Comparison of ENCODE assay signal across 8 cellular contexts in genomic region chr6:100078509-100078908, GRCh38.
DNase-seq lines count a peak whose midpoint lies in the region; ATAC-seq and TF ChIP-seq lines count a peak whose summit lies in the region.

No MANE protein-coding gene starts in this region.

- POLR2A ChIA-PET in HEK293 (lab: Yijun Ruan, JAX), result no interaction called here

- 39% methylated on average over 5 of the region's 5 CpGs for WGBS in liver
- 44% methylated on average over 5 of the region's 5 CpGs for WGBS in right cardiac atrium

- TF ChIP-seq CTCF in HEK293 (tag by site-specific recombination; IDR thresholded peaks at IDR 0.05) (peak; percentile 44), WERI-Rb-1 (IDR thresholded peaks at IDR 0.05; ENCODE audit: low read depth, low read length) (peak; percentile 55), liver (IDR thresholded peaks at IDR 0.05; ENCODE audit: low read depth, low read length, missing input control) (peak; percentile 12)

- H3K9ac ChIP-seq in liver (ENCODE audit: low read depth in 1 of 2, low read length in 2 of 2), result no peak overlapping the region

- H3K9me3 ChIP-seq in HEK293 (ENCODE audit: control insufficient read depth, insufficient read depth, low read depth, low read length), result no peaks in the 10 kb centered on the region
- H3K9me3 ChIP-seq in WERI-Rb-1 (ENCODE audit: severe bottlenecking), result no peaks in the 10 kb centered on the region
- no peaks in the 10 kb centered on the region for H3K9me3 ChIP-seq in liver (ENCODE audit: control insufficient read depth in 4 of 4, low read length in 3 of 4)
- H3K9me3 ChIP-seq in right cardiac atrium (ENCODE audit: control insufficient read depth, low read length), result no peaks in the 10 kb centered on the region

- H3K4me1 ChIP-seq in HEK293 (ENCODE audit: control insufficient read depth, insufficient read depth, low read length), result no peaks in the 10 kb centered on the region
- no peaks in the 10 kb centered on the region for H3K4me1 ChIP-seq in liver (ENCODE audit: control insufficient read depth in 4 of 4, insufficient read depth in 4 of 4, low read length in 3 of 4)
- no peaks in the 10 kb centered on the region for H3K4me1 ChIP-seq in right cardiac atrium (ENCODE audit: control insufficient read depth, insufficient read depth, low read length)

- CTCF ChIA-PET in HEK293 (lab: Yijun Ruan, JAX), result interaction anchor here (0.6 to 5.0 kb wide), 8 partner anchors 9 to 641 kb away, joined by 3 to 31 read pairs (median 4); no protein-coding TSS in a partner anchor

- no peak overlapping the region for H3K27ac ChIP-seq in HEK293 (ENCODE audit: extremely low read depth, low read depth, low read length)
- no peak overlapping the region for H3K27ac ChIP-seq in WERI-Rb-1
- no peak overlapping the region for H3K27ac ChIP-seq in liver (ENCODE audit: low read depth in 1 of 2, low read length in 2 of 2)
- H3K27ac ChIP-seq in right cardiac atrium (ENCODE audit: low read length), result no peak overlapping the region

- H3K27me3 ChIP-seq in WERI-Rb-1 (ENCODE audit: insufficient read depth, low read depth, severe bottlenecking) (no peaks in the 10 kb centered on the region), liver (ENCODE audit: control insufficient read depth in 4 of 4, insufficient read depth in 4 of 4, low read length in 3 of 4) (peaks cover 0 to 5% (median 2%) of the 10 kb centered on the region in 4 donors), right cardiac atrium (ENCODE audit: control insufficient read depth, insufficient read depth) (no peaks in the 10 kb centered on the region)

- intact Hi-C loops in right cardiac atrium (cut with DNase I), result no loop called here

- TF ChIP-seq RAD21 in liver (IDR thresholded peaks at IDR 0.05), result peak in 1 of 2 donors; percentile 16

- no peak for ATAC-seq in right cardiac atrium
- no peak for ATAC-seq in HG02763 (IDR thresholded peaks at IDR 0.05; ENCODE audit: unreplicated experiment)

- no peak overlapping the region for H3K4me3 ChIP-seq in HEK293 (ENCODE audit: low read depth, low read length)
- no peak overlapping the region for H3K4me3 ChIP-seq in WERI-Rb-1 (ENCODE audit: low read depth, low read length)
- H3K4me3 ChIP-seq in liver (ENCODE audit: low read depth in 1 of 3, low read length in 3 of 3), result no peak overlapping the region
- no peak overlapping the region for H3K4me3 ChIP-seq in right cardiac atrium (ENCODE audit: low read length)

- H3K36me3 ChIP-seq in HEK293 (ENCODE audit: control insufficient read depth in 2 of 2, insufficient read depth in 1 of 2, low read length in 2 of 2) (no peaks in the 10 kb centered on the region), WERI-Rb-1 (no peaks in the 10 kb centered on the region), liver (ENCODE audit: control insufficient read depth in 4 of 4, insufficient read depth in 3 of 4, low read depth in 1 of 4, low read length in 3 of 4) (no peaks in the 10 kb centered on the region)

- DNase-seq in DMS114 treated with DMSO at 0.1 percent for 48 hours (lab: John Stamatoyannopoulos, UW; ENCODE audit: unreplicated experiment) (peak; percentile 9), WERI-Rb-1 (no peak), NCI-H526 treated with DMSO at 0.1 percent for 48 hours (lab: John Stamatoyannopoulos, UW) (no peak), right cardiac atrium (no peak), NCI-H2029 (lab: John Stamatoyannopoulos, UW) (no peak)

TF ChIP-seq in HEK293, 187 proteins besides CTCF, POLR2A, EP300 and RAD21 (continues in another document):
- TF ChIP-seq MZF1 (tag by site-specific recombination; IDR thresholded peaks at IDR 0.05; ENCODE audit: borderline replicate concordance), result no peak
- TF ChIP-seq ZNF621 (tag by site-specific recombination; IDR thresholded peaks at IDR 0.05), result no peak
- TF ChIP-seq, protein P1, sequence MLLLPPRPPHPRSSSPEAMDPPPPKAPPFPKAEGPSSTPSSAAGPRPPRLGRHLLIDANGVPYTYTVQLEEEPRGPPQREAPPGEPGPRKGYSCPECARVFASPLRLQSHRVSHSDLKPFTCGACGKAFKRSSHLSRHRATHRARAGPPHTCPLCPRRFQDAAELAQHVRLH (tag by site-specific recombination; IDR thresholded peaks at IDR 0.05), result no peak
- TF ChIP-seq SCRT2 (tag by site-specific recombination; IDR thresholded peaks at IDR 0.05), result no peak
- TF ChIP-seq ZNF518A (tag by site-specific recombination; conservative IDR thresholded peaks at IDR 0.05; ENCODE audit: low read depth), result no peak
- TF ChIP-seq FEZF1 (tag by site-specific recombination; IDR thresholded peaks at IDR 0.05), result no peak

TF ChIP-seq in liver, 16 proteins besides CTCF, POLR2A, EP300 and RAD21:
- TF ChIP-seq ATF3 (IDR thresholded peaks at IDR 0.05) (no peak), RXRA (IDR thresholded peaks at IDR 0.05) (no peak), TAF1 (conservative IDR thresholded peaks at IDR 0.05) (no peak), EGR1 (IDR thresholded peaks at IDR 0.05; ENCODE audit: low read depth in 2 of 2) (no peak), NR2F2 (IDR thresholded peaks at IDR 0.05) (no peak), ZBTB33 (IDR thresholded peaks at IDR 0.05) (no peak), SP1 (IDR thresholded peaks at IDR 0.05) (no peak), HNF4G (IDR thresholded peaks at IDR 0.05) (no peak), FOXA2 (IDR thresholded peaks at IDR 0.05) (no peak), GABPA (IDR thresholded peaks at IDR 0.05 in 1 of 2, conservative IDR thresholded peaks at IDR 0.05 in 1 of 2) (no peak), JUND (IDR thresholded peaks at IDR 0.05) (no peak), FOXA1 (IDR thresholded peaks at IDR 0.05) (no peak), YY1 (IDR thresholded peaks at IDR 0.05) (no peak), HNF4A (conservative IDR thresholded peaks at IDR 0.05) (no peak)
- TF ChIP-seq, protein P2, sequence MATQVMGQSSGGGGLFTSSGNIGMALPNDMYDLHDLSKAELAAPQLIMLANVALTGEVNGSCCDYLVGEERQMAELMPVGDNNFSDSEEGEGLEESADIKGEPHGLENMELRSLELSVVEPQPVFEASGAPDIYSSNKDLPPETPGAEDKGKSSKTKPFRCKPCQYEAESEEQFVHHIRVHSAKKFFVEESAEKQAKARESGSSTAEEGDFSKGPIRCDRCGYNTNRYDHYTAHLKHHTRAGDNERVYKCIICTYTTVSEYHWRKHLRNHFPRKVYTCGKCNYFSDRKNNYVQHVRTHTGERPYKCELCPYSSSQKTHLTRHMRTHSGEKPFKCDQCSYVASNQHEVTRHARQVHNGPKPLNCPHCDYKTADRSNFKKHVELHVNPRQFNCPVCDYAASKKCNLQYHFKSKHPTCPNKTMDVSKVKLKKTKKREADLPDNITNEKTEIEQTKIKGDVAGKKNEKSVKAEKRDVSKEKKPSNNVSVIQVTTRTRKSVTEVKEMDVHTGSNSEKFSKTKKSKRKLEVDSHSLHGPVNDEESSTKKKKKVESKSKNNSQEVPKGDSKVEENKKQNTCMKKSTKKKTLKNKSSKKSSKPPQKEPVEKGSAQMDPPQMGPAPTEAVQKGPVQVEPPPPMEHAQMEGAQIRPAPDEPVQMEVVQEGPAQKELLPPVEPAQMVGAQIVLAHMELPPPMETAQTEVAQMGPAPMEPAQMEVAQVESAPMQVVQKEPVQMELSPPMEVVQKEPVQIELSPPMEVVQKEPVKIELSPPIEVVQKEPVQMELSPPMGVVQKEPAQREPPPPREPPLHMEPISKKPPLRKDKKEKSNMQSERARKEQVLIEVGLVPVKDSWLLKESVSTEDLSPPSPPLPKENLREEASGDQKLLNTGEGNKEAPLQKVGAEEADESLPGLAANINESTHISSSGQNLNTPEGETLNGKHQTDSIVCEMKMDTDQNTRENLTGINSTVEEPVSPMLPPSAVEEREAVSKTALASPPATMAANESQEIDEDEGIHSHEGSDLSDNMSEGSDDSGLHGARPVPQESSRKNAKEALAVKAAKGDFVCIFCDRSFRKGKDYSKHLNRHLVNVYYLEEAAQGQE (IDR thresholded peaks at IDR 0.05), result no peak
- TF ChIP-seq, protein P3, sequence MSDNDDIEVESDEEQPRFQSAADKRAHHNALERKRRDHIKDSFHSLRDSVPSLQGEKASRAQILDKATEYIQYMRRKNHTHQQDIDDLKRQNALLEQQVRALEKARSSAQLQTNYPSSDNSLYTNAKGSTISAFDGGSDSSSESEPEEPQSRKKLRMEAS (IDR thresholded peaks at IDR 0.05), result no peak
